8 cellular contexts compared by ENCODE assay signal in the genomic region with DNA sequence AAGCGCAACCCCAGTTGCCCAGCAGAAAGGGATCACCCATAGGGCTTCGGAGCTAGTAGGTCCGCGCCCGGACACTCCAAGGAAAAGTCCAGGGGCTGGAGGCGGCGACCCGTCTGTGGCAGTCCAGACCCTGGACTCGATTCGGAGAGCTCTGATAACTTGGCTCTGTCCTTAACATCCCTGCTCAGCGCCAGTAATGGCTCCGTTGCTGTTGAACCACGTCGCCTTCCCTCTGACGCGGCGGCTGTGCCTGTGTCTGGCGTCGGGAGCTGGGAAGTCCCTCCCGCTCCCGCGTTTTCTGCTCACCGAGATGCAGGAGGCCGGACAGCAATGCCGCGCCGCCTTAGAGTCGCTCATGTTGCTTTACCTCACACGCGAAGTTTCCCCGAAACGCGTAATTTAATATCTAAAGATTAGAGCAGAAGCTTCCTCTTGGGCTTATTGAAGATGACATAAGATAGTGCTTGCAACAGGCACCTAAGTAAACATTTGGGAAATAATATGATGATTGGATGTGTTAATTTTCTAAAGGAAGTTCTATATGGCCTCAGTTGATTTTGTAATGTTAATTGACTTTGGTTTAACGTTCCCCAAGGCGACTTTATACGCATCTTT. TPM values are rescaled to one million over a fixed set of nuclear protein-coding genes. Genes with fewer than 3 reads are reported as not detected.
DNase-seq lines count a peak whose midpoint lies in the region; TF ChIP-seq lines count a peak whose summit lies in the region.

No MANE protein-coding gene starts in this region.

- peaks cover 29% of the 10 kb centered on the region for H3K36me3 Mint-ChIP-seq in activated T-cell treated with anti-CD3 and anti-CD28 coated beads, Interleukin-2, amount 50 U/mL, for 24 hours (ENCODE audit: low read depth)

- H3K4me1 Mint-ChIP-seq in activated T-cell treated with anti-CD3 and anti-CD28 coated beads, Interleukin-2, amount 50 U/mL, for 24 hours (ENCODE audit: low read depth) = peaks cover 33% of the 10 kb centered on the region

- H3K4me1 ChIP-seq in esophagus (ENCODE audit: control insufficient read depth in 2 of 2, insufficient read depth in 2 of 2, low read length in 1 of 2) = peaks cover 0 to 3% of the 10 kb centered on the region in 2 donors

- H3K27ac Mint-ChIP-seq in activated T-cell treated with anti-CD3 and anti-CD28 coated beads, Interleukin-2, amount 50 U/mL, for 24 hours = peak overlapping the region; percentile 98

- no peaks in the 10 kb centered on the region for H3K9me3 ChIP-seq in esophagus (ENCODE audit: control insufficient read depth in 2 of 2, insufficient read depth in 1 of 2, low read depth in 1 of 2, low read length in 1 of 2)

- H3K36me3 ChIP-seq in esophagus (ENCODE audit: control insufficient read depth in 2 of 2, insufficient read depth in 2 of 2, low read length in 1 of 2) = no peaks in the 10 kb centered on the region

- no peaks in the 10 kb centered on the region for H3K9me3 Mint-ChIP-seq in activated T-cell treated with anti-CD3 and anti-CD28 coated beads, Interleukin-2, amount 50 U/mL, for 24 hours

- 4 to 5% methylated on average over 34 to 36 of the region's 36 CpGs for WGBS in esophagus, 2 donors

- peaks cover 6% of the 10 kb centered on the region for H3K27me3 Mint-ChIP-seq in activated T-cell treated with anti-CD3 and anti-CD28 coated beads, Interleukin-2, amount 50 U/mL, for 24 hours

- H3K27ac ChIP-seq in esophagus (ENCODE audit: low read depth in 2 of 2, low read length in 1 of 2) = peak overlapping the region; percentile 92 to 96

- H3K4me3 ChIP-seq in esophagus (ENCODE audit: low read depth in 1 of 2, low read length in 2 of 2) = peak overlapping the region; percentile 54 to 89

- H3K4me3 Mint-ChIP-seq in activated T-cell treated with anti-CD3 and anti-CD28 coated beads, Interleukin-2, amount 50 U/mL, for 24 hours = peak overlapping the region; percentile 85

- DNase-seq in CD1c-positive myeloid dendritic cell (ENCODE audit: extremely low spot score) (peak; percentile 82), GM20000 (ENCODE audit: low spot score) (peak; percentile 58), HS-27A (ENCODE audit: low read depth) (peak; percentile 63), NOMO-1 (lab: John Stamatoyannopoulos, UW; ENCODE audit: unreplicated experiment in 2 of 2) (peak; percentile 61 to 62), mucosa of gallbladder (ENCODE audit: low spot score) (peak; percentile 72)
- DNase-seq in activated T-cell treated with anti-CD3 and anti-CD28 coated beads, Interleukin-2, amount 50 U/mL, for 24 hours = peak; percentile 79
- peak; percentile 41 for DNase-seq in stimulated activated CD8-positive, alpha-beta memory T cell treated with anti-CD3 and anti-CD28 coated beads, Interleukin-4, amount 100 ng/mL, for 24 hours (ENCODE audit: low read depth)

- TF ChIP-seq CTCF in GM20000 (IDR thresholded peaks at IDR 0.05; ENCODE audit: extremely low read depth, missing control alignments) = no peak

- no peaks in the 10 kb centered on the region for H3K27me3 ChIP-seq in esophagus (ENCODE audit: control insufficient read depth in 1 of 2, insufficient read depth in 2 of 2, low read length in 2 of 2)

RNA-seq across cellular contexts. Expression of a gene that starts 1.3 kb away (rescaled TPM):
- 1 to 10 TPM; 3.7 TPM for polyA plus RNA-seq in esophagus
- 14.1 TPM for total RNA-seq in mucosa of gallbladder

Comparison
In these comparisons a context has a peak if more than half of its experiments do, and no peak if none do; other contexts are left out.
1. Peak in every context shown above with its lines: DNase-seq, H3K4me3 ChIP-seq and H3K27ac ChIP-seq.